In the genomic region with DNA sequence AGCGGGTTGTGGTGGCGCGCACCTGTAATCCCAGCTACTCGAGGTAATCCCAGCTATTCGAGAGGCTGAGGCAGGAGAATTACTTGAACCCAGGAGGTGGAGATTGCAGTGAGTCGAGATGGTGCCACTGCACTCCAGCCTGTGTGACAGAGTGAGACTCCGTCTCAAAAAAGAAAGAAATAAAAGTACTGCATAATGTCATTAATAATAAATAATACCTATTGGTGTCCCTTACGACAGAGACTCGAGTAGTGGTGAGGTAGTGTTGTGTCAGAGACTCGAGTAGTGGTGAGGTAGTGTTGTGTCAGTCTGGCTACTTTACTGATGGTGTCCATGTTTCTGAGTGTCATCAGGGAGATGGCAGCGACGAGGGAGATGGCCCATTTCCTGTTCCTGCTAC, we compare ENCODE assay signal across 17 cellular contexts. TPM values are rescaled to one million over a fixed set of nuclear protein-coding genes. Genes with fewer than 3 reads are reported as not detected.
DNase-seq lines count a peak whose midpoint lies in the region; ATAC-seq and TF ChIP-seq lines count a peak whose summit lies in the region.
"Had no signal": no experiment of that assay in that cellular context is flagged by ENCODE, and none has a peak within 500 bp of the region (broad histone marks: within the 10 kb centered on the region; RNA-seq: fewer than 3 reads in every experiment).

No MANE protein-coding gene starts in this region.

- no peak for TF ChIP-seq CTCF in neural progenitor cell (IDR thresholded peaks at IDR 0.05)

- H3K9me3 ChIP-seq in neural progenitor cell (ENCODE audit: low read depth), result no peaks in the 10 kb centered on the region

- H3K9me3 Mint-ChIP-seq in T-cell (no peaks in the 10 kb centered on the region), neural progenitor cell (peaks cover 15% of the 10 kb centered on the region)
- H3K9me3 Mint-ChIP-seq: dendritic cell treated with granulocyte-macrophage colony-stimulating factor and Interleukin-4, amounts not matched to agents 40 ng/mL and 50 ng/mL, for 4 days had no signal

- H3K36me3 ChIP-seq in neural progenitor cell, result no peaks in the 10 kb centered on the region

- no peaks in the 10 kb centered on the region for H3K4me1 ChIP-seq in neural progenitor cell

- H3K9ac ChIP-seq in neural progenitor cell, result no peak overlapping the region

- H3K4me3 Mint-ChIP-seq in T-cell, result peak overlapping the region; percentile 86 to 87 (median 87)
- peak overlapping the region; percentile 89 for H3K4me3 Mint-ChIP-seq in neural progenitor cell

- H3K27me3 ChIP-seq in neural progenitor cell, result peaks cover 65% of the 10 kb centered on the region

- H3K4me2 ChIP-seq in neural progenitor cell, result no peak overlapping the region

- ATAC-seq in T-cell (replicated peaks in 1 of 4), result no peak
- ATAC-seq in GM21825 (IDR thresholded peaks at IDR 0.05; ENCODE audit: unreplicated experiment), result no peak
- ATAC-seq in GM21390 (IDR thresholded peaks at IDR 0.05; ENCODE audit: unreplicated experiment), result no peak

- H3K4me3 ChIP-seq in iPS-11a (ENCODE audit: low read depth, low read length) (peak overlapping the region; percentile 77), neural progenitor cell (no peak overlapping the region)

- H3K79me2 ChIP-seq in neural progenitor cell (ENCODE audit: low read depth), result no peaks in the 10 kb centered on the region

- peaks cover 9% of the 10 kb centered on the region for H3F3A ChIP-seq in neural progenitor cell (ENCODE audit: low read depth)

- H3K27ac Mint-ChIP-seq in T-cell, result no peak overlapping the region
- no peak overlapping the region for H3K27ac Mint-ChIP-seq in neural progenitor cell
- H3K27ac Mint-ChIP-seq: dendritic cell treated with granulocyte-macrophage colony-stimulating factor and Interleukin-4, amounts not matched to agents 40 ng/mL and 50 ng/mL, for 4 days had no signal

- no peak overlapping the region for H3K27ac ChIP-seq in neural progenitor cell

- no peaks in the 10 kb centered on the region for H3K36me3 Mint-ChIP-seq in T-cell
- H3K36me3 Mint-ChIP-seq in neural progenitor cell, result peaks cover 1% of the 10 kb centered on the region

- H3K4me1 Mint-ChIP-seq in T-cell, result peaks cover 15 to 19% (median 17%) of the 10 kb centered on the region in 3 donors
- peaks cover 9% of the 10 kb centered on the region for H3K4me1 Mint-ChIP-seq in neural progenitor cell

- POLR2A ChIA-PET in T-cell (lab: Charles Lee), result no interaction called here

- H4K20me1 ChIP-seq in neural progenitor cell (ENCODE audit: low read depth), result no peaks in the 10 kb centered on the region

- DNase-seq in DMS53 (lab: John Stamatoyannopoulos, UW) (peak; percentile 58), DMS53 treated with DMSO at 0.1 percent for 48 hours (lab: John Stamatoyannopoulos, UW; ENCODE audit: unreplicated experiment) (no peak), T-cell (no peak), neural progenitor cell (ENCODE audit: low spot score) (no peak), iPS-NIHi7 (ENCODE audit: extremely low spot score) (no peak)
- DNase-seq: 8988T, EL, trophoblast cell had no signal

- H2AFZ ChIP-seq in neural progenitor cell (replicated peaks), result no peak overlapping the region

- H3K27me3 Mint-ChIP-seq in T-cell (peaks cover 7 to 18% of the 10 kb centered on the region in 2 donors), neural progenitor cell (ENCODE audit: insufficient read depth, low read depth) (peaks cover 44% of the 10 kb centered on the region)

- CTCF ChIA-PET in T-cell (lab: Charles Lee), result no interaction called here

RNA-seq across cellular contexts. Expression of a gene that starts 1.3 kb away (rescaled TPM):
- total RNA-seq in T-cell (10 to 100 TPM in 1 of 5 donors, 1 to 10 TPM in 4; 2.9 to 10.1 (median 6.9) TPM), neural progenitor cell (ENCODE audit: low replicate concordance) (2.3 and 2.9 TPM in 2 replicates)

RNA-seq across cellular contexts. Expression of a gene that starts 18.3 kb away (rescaled TPM):
- total RNA-seq in T-cell (1 to 10 TPM; 4.7 to 7.3 (median 5.5) TPM), neural progenitor cell (ENCODE audit: low replicate concordance) (2.6 and 3.0 TPM in 2 replicates)

RNA-seq across cellular contexts. Expression of a gene that starts 32.2 kb away (rescaled TPM):
- total RNA-seq in T-cell, result not detected
- total RNA-seq in neural progenitor cell (ENCODE audit: low replicate concordance), result 0.03 TPM in 1 of 2 replicates, not detected in the other
- total RNA-seq: astrocyte; glomerular endothelial cell; kidney epithelial cell; Right ventricle myocardium inferior; T-helper 1 cell treated with Interleukin-12 subunit alpha and Interleukin-12 subunit beta and Interleukin-4 antibody, amounts not matched to agents 30 ng/mL and 1 ng/mL, for 36 hours had no signal

RNA-seq across cellular contexts. Expression of a gene that starts 34.9 kb away (rescaled TPM):
- total RNA-seq in T-cell (1 to 10 TPM in 4 of 5 donors, under 1 TPM in 1; 0.99 to 8.3 (median 4.1) TPM), neural progenitor cell (ENCODE audit: low replicate concordance) (12.9 and 13.1 TPM in 2 replicates)

RNA-seq across cellular contexts. Expression of a gene that starts 37.5 kb away (rescaled TPM):
- 1 to 10 TPM; 5.0 to 7.5 (median 6.4) TPM for total RNA-seq in T-cell
- 56.3 and 79.1 TPM in 2 replicates for total RNA-seq in neural progenitor cell (ENCODE audit: low replicate concordance)
